ENCODE assay signal across 18 cellular contexts in genomic region chr4:105113800-105114199, GRCh38. TPM values are rescaled to one million over a fixed set of nuclear protein-coding genes. Genes with fewer than 3 reads are reported as not detected.
DNase-seq lines count a peak whose midpoint lies in the region; ATAC-seq, FAIRE-seq and TF ChIP-seq lines count a peak whose summit lies in the region.
"Had no signal": no experiment of that assay in that cellular context is flagged by ENCODE, and none has a peak within 500 bp of the region (broad histone marks: within the 10 kb centered on the region; RNA-seq: fewer than 3 reads in every experiment).

No MANE protein-coding gene starts in this region.

- FAIRE-seq in H54 (lab: Jason Lieb, UNC) = no peak
- FAIRE-seq: keratinocyte had no signal

- no peak for TF ChIP-seq POLR2A in adrenal gland (IDR thresholded peaks at IDR 0.05)
- no peak for TF ChIP-seq POLR2A in H54 (IDR thresholded peaks at IDR 0.05; ENCODE audit: low read depth, low read length)

- no peak overlapping the region for H3K27ac ChIP-seq in adrenal gland
- H3K27ac ChIP-seq: brain microvascular endothelial cell, neural progenitor cell, tibial nerve had no signal

- DNase-seq in AML-193 (lab: John Stamatoyannopoulos, UW) (peak; percentile 98 to 99), NOMO-1 (lab: John Stamatoyannopoulos, UW; ENCODE audit: unreplicated experiment in 2 of 2) (peak; percentile 77 to 99), astrocyte of the spinal cord (ENCODE audit: low read depth, low spot score) (peak; percentile 25), SHP77 (lab: John Stamatoyannopoulos, UW) (no peak), adrenal gland (no peak), H54 (ENCODE audit: insufficient read length, low spot score) (no peak)
- no peak for DNase-seq in stimulated activated CD4-positive, alpha-beta T cell treated with anti-CD3 and anti-CD28 coated beads, Interleukin-4, amount 100 ng/mL, for 24 hours
- DNase-seq: activated CD4-positive, alpha-beta T cell treated with anti-CD3 and anti-CD28 coated beads for 36 hours; activated naive CD4-positive, alpha-beta T cell treated with anti-CD3 and anti-CD28 coated beads, Interleukin-2, amount 10 ng/mL, durations not matched to agents 7 days and 5 days; activated T-cell treated with anti-CD3 and anti-CD28 coated beads for 4 hours; brain microvascular endothelial cell; glutamatergic neuron; NCI-H1048; NCI-H748 treated with DMSO at 0.1 percent for 48 hours had no signal

- H3K36me3 ChIP-seq in adrenal gland (replicated peaks in 1 of 2) = no peaks in the 10 kb centered on the region
- H3K36me3 ChIP-seq: brain microvascular endothelial cell, neural progenitor cell, tibial nerve had no signal

- no peak for TF ChIP-seq CTCF in astrocyte of the spinal cord (IDR thresholded peaks at IDR 0.05; ENCODE audit: low read depth, low read length)
- no peak for TF ChIP-seq CTCF in adrenal gland (IDR thresholded peaks at IDR 0.05)

- H3K27me3 ChIP-seq in adrenal gland = no peaks in the 10 kb centered on the region
- H3K27me3 ChIP-seq: brain microvascular endothelial cell, neural progenitor cell, tibial nerve had no signal

- ATAC-seq in GM19452 (IDR thresholded peaks at IDR 0.05; ENCODE audit: unreplicated experiment) = peak; percentile 69
- ATAC-seq: activated CD4-positive, alpha-beta T cell treated with anti-CD3 and anti-CD28 coated beads for 36 hours had no signal

- H3K4me3 ChIP-seq in astrocyte of the spinal cord (ENCODE audit: low read depth, low read length) (no peak overlapping the region), adrenal gland (no peak overlapping the region)
- H3K4me3 ChIP-seq: neural progenitor cell, tibial nerve had no signal

- intact Hi-C loops in adrenal gland (cut with DNase I) = no loop called here

- H3K9me3 ChIP-seq in adrenal gland (replicated peaks in 1 of 3) = no peaks in the 10 kb centered on the region
- H3K9me3 ChIP-seq: tibial nerve had no signal

- 43 to 56% (median 48%) methylated on average over 1 of the region's 1 CpG for WGBS in adrenal gland, 4 donors

- in situ Hi-C loops in astrocyte of the spinal cord (cut with HindIII; ENCODE audit: low sequenced_read_pairs) = no loop called here

- no peaks in the 10 kb centered on the region for H3K4me1 ChIP-seq in adrenal gland (replicated peaks in 1 of 2)
- H3K4me1 ChIP-seq: neural progenitor cell, tibial nerve had no signal

RNA-seq across cellular contexts. Expression of gene TET2, which starts 32.9 kb away (rescaled TPM):
- total RNA-seq in adrenal gland = 10 to 100 TPM in 6 of 8 donors, 1 to 10 TPM in 2; 7.7 to 26.1 (median 16.6) TPM
- 1 to 10 TPM; 3.7 to 6.1 (median 6.0) TPM for polyA plus RNA-seq in adrenal gland

Comparison
In these comparisons a context has a peak if more than half of its experiments do, and no peak if none do; other contexts are left out.
1. DNase-seq: peak in AML-193 (2 of 2), NOMO-1 (2 of 2) and astrocyte of the spinal cord (single experiment); none in stimulated activated CD4-positive, alpha-beta T cell treated with anti-CD3 and anti-CD28 coated beads, Interleukin-4, amount 100 ng/mL, for 24 hours (single experiment), SHP77 (0 of 2), adrenal gland (0 of 7) and H54 (single experiment).